24 cellular contexts compared by ENCODE assay signal in the genomic region with DNA sequence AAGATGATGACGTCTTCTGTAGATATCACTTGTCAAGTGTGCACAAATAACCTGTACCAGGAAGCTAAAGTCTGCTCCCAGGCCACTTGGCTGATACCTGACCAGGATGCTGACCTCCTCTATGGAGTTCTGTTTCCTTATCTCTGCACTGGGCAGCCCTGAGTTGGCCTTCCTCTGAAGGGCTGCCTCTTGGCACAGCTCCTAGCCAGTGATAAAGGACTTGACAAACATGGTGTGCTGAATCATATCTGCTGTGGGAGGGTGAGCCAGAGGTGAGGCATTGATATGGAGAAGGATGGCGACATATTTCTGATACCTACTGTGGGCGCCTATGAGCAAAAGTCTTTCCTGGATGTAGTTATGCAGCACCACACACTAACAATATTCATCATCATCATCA. TPM values are rescaled to one million over a fixed set of nuclear protein-coding genes. Genes with fewer than 3 reads are reported as not detected.
DNase-seq lines count a peak whose midpoint lies in the region; ATAC-seq and TF ChIP-seq lines count a peak whose summit lies in the region.
"Had no signal": no experiment of that assay in that cellular context is flagged by ENCODE, and none has a peak within 500 bp of the region (broad histone marks: within the 10 kb centered on the region; RNA-seq: fewer than 3 reads in every experiment).

No MANE protein-coding gene starts in this region.

- in situ Hi-C loops in mammary epithelial cell (cut with MboI; ENCODE audit: low sequenced_read_pairs in 2 of 2) = no loop called here

- H3K4me1 Mint-ChIP-seq in activated T-helper 2 cell treated with anti-CD3 and anti-CD28 coated beads, Interferon-gamma antibody, Interleukin-2, Interleukin-4, amounts not matched to agents 10 μg/mL and 5 μg/mL and 100 μg/mL, durations not matched to agents 14 hours and 24 hours and 36 hours (ENCODE audit: low read depth) = no peaks in the 10 kb centered on the region
- H3K4me1 Mint-ChIP-seq in effector memory CD8-positive, alpha-beta T cell (ENCODE audit: low read depth in 2 of 2) = no peaks in the 10 kb centered on the region
- H3K4me1 Mint-ChIP-seq: activated CD4-positive, alpha-beta T cell treated with anti-CD3 and anti-CD28 coated beads, Interleukin-2, amount 10 ng/mL, durations not matched to agents 24 days and 14 days; nephron had no signal

- H3K9ac ChIP-seq in HCT116 (ENCODE audit: low read length) = no peak overlapping the region
- no peak overlapping the region for H3K9ac ChIP-seq in mammary epithelial cell (ENCODE audit: insufficient read depth, low read length)

- H3K4me3 Mint-ChIP-seq in activated T-helper 2 cell treated with anti-CD3 and anti-CD28 coated beads, Interferon-gamma antibody, Interleukin-2, Interleukin-4, amounts not matched to agents 10 μg/mL and 5 μg/mL and 100 μg/mL, durations not matched to agents 14 hours and 24 hours and 36 hours (ENCODE audit: low read depth) = no peak overlapping the region
- no peak overlapping the region for H3K4me3 Mint-ChIP-seq in effector memory CD8-positive, alpha-beta T cell
- H3K4me3 Mint-ChIP-seq: activated CD4-positive, alpha-beta T cell treated with anti-CD3 and anti-CD28 coated beads, Interleukin-2, amount 10 ng/mL, durations not matched to agents 24 days and 14 days; dendritic cell treated with granulocyte-macrophage colony-stimulating factor and Interleukin-4, amounts not matched to agents 40 ng/mL and 50 ng/mL, for 4 days; nephron had no signal

- H3K36me3 ChIP-seq in HCT116 (ENCODE audit: control insufficient read depth in 1 of 2, insufficient read depth in 2 of 2, low read length in 2 of 2) (no peaks in the 10 kb centered on the region), mammary epithelial cell (ENCODE audit: insufficient read depth, low read length) (no peaks in the 10 kb centered on the region)
- H3K36me3 ChIP-seq: BE2C, prostate gland, spleen, thyroid gland had no signal

- POLR2A ChIA-PET in HCT116 (lab: Charles Lee) = no interaction called here

- BruUV-seq in HCT116 (replicated peaks; lab: Mats Ljungman, UMichigan) (no TSS peak), mammary epithelial cell (replicated peaks; lab: Mats Ljungman, UMichigan) (no TSS peak)

- H3K36me3 Mint-ChIP-seq in activated T-helper 2 cell treated with anti-CD3 and anti-CD28 coated beads, Interferon-gamma antibody, Interleukin-2, Interleukin-4, amounts not matched to agents 10 μg/mL and 5 μg/mL and 100 μg/mL, durations not matched to agents 14 hours and 24 hours and 36 hours (ENCODE audit: low read depth) = no peaks in the 10 kb centered on the region
- no peaks in the 10 kb centered on the region for H3K36me3 Mint-ChIP-seq in effector memory CD8-positive, alpha-beta T cell (ENCODE audit: insufficient read depth)

- no peaks in the 10 kb centered on the region for H4K20me1 ChIP-seq in HCT116 (ENCODE audit: insufficient read depth)
- H4K20me1 ChIP-seq in mammary epithelial cell (ENCODE audit: insufficient read depth, low read length) = no peaks in the 10 kb centered on the region

- no peaks in the 10 kb centered on the region for H3K9me3 ChIP-seq in HCT116 (ENCODE audit: control insufficient read depth in 1 of 2, insufficient read depth in 1 of 2, low read depth in 1 of 2, low read length in 2 of 2)
- no peaks in the 10 kb centered on the region for H3K9me3 ChIP-seq in mammary epithelial cell (replicated peaks; ENCODE audit: insufficient read depth, low read length)
- H3K9me3 ChIP-seq: BE2C, prostate gland, spleen, thyroid gland had no signal

- peak; percentile 62; the same call in 1 of the 2 replicates for ATAC-seq in HCT116
- ATAC-seq in effector memory CD8-positive, alpha-beta T cell (replicated peaks) = no peak

- TF ChIP-seq CTCF in HCT116 (IDR thresholded peaks at IDR 0.05 in 2 of 3, conservative IDR thresholded peaks at IDR 0.05 in 1 of 3; ENCODE audit: borderline replicate concordance in 1 of 3, insufficient read depth in 1 of 3, low read depth in 2 of 3, low read length in 2 of 3) (no peak), mammary epithelial cell (conservative IDR thresholded peaks at IDR 0.05 in 1 of 2, IDR thresholded peaks at IDR 0.05 in 1 of 2; ENCODE audit: extremely low read depth in 1 of 2, insufficient read depth in 1 of 2, low read depth in 1 of 2, low read length in 2 of 2) (no peak)

- H3K4me3 ChIP-seq in HCT116 (replicated peaks in 1 of 2; ENCODE audit: low read depth in 1 of 2, low read length in 2 of 2) = no peak overlapping the region
- H3K4me3 ChIP-seq in mammary epithelial cell (replicated peaks in 1 of 3; ENCODE audit: insufficient read depth in 1 of 3, low read depth in 2 of 3, low read length in 3 of 3) = no peak overlapping the region
- H3K4me3 ChIP-seq: prostate gland, spleen, thyroid gland had no signal

- WGBS in mammary epithelial cell (ENCODE audit: low coverage, missing lambda C conversion rate) = 79% methylated on average over 3 of the region's 3 CpGs

- peak overlapping the region; percentile 20; the same call in 1 of the 2 replicates for H3K4me2 ChIP-seq in HCT116 (ENCODE audit: low read length)
- H3K4me2 ChIP-seq in mammary epithelial cell (ENCODE audit: insufficient read depth, low read depth, low read length) = no peak overlapping the region

- H2AFZ ChIP-seq in HCT116 (ENCODE audit: low read depth, low read length, poor library complexity, severe bottlenecking) = no peak overlapping the region
- H2AFZ ChIP-seq in mammary epithelial cell (ENCODE audit: low read depth, low read length) = no peak overlapping the region

- RAD21 ChIA-PET in HCT116 (lab: Charles Lee; ENCODE audit: low non-redundant PET in 1 of 2, low total read pairs in 2 of 2, uncharacterized antibody in 2 of 2, unreplicated experiment in 2 of 2) = no interaction called here

- no peak overlapping the region for H3K27ac ChIP-seq in HCT116 (ENCODE audit: low read depth, low read length)
- no peak overlapping the region for H3K27ac ChIP-seq in mammary epithelial cell (ENCODE audit: insufficient read depth, low read depth, low read length)
- H3K27ac ChIP-seq: HL-60, prostate gland, spleen, thyroid gland had no signal

- DNase-seq in HCT116 (ENCODE audit: low read depth, low spot score) = no peak
- DNase-seq in NCI-H69 (lab: John Stamatoyannopoulos, UW) = peak; percentile 17
- peak; percentile 32 for DNase-seq in mammary epithelial cell
- peak; percentile 89 for DNase-seq in mucosa of gallbladder (ENCODE audit: low spot score)
- no peak for DNase-seq in activated T-helper 2 cell treated with anti-CD3 and anti-CD28 coated beads, Interferon-gamma antibody, Interleukin-2, Interleukin-4, amounts not matched to agents 10 μg/mL and 5 μg/mL and 100 μg/mL, durations not matched to agents 14 hours and 24 hours and 36 hours (ENCODE audit: low spot score)
- DNase-seq in effector memory CD8-positive, alpha-beta T cell = no peak
- no peak for DNase-seq in 8988T
- no peak for DNase-seq in hypothalamus (lab: John Stamatoyannopoulos, UW)
- DNase-seq: activated CD4-positive, alpha-beta T cell treated with anti-CD3 and anti-CD28 coated beads, Interleukin-2, amount 10 ng/mL, durations not matched to agents 24 days and 14 days; activated naive CD4-positive, alpha-beta T cell treated with Interleukin-2 at 50 U/mL for 16 hours; BE2C; mesenchymal stem cell; NCI-H1417; spleen; T-helper 9 cell; thyroid gland had no signal

- dilution Hi-C loops in mammary epithelial cell (cut with HindIII; ENCODE audit: low sequenced_read_pairs) = no loop called here

- H3K9me3 Mint-ChIP-seq in activated T-helper 2 cell treated with anti-CD3 and anti-CD28 coated beads, Interferon-gamma antibody, Interleukin-2, Interleukin-4, amounts not matched to agents 10 μg/mL and 5 μg/mL and 100 μg/mL, durations not matched to agents 14 hours and 24 hours and 36 hours = no peaks in the 10 kb centered on the region
- H3K9me3 Mint-ChIP-seq in effector memory CD8-positive, alpha-beta T cell = peaks cover 7 to 11% of the 10 kb centered on the region in 2 donors
- H3K9me3 Mint-ChIP-seq: activated CD4-positive, alpha-beta T cell treated with anti-CD3 and anti-CD28 coated beads, Interleukin-2, amount 10 ng/mL, durations not matched to agents 24 days and 14 days; dendritic cell treated with granulocyte-macrophage colony-stimulating factor and Interleukin-4, amounts not matched to agents 40 ng/mL and 50 ng/mL, for 4 days; nephron had no signal

- TF ChIP-seq RAD21 in HCT116 (IDR thresholded peaks at IDR 0.05; ENCODE audit: low read depth) = no peak

- H3K27me3 Mint-ChIP-seq in activated T-helper 2 cell treated with anti-CD3 and anti-CD28 coated beads, Interferon-gamma antibody, Interleukin-2, Interleukin-4, amounts not matched to agents 10 μg/mL and 5 μg/mL and 100 μg/mL, durations not matched to agents 14 hours and 24 hours and 36 hours (ENCODE audit: low read depth) = no peaks in the 10 kb centered on the region
- no peaks in the 10 kb centered on the region for H3K27me3 Mint-ChIP-seq in effector memory CD8-positive, alpha-beta T cell

- H3K4me1 ChIP-seq in HCT116 (ENCODE audit: control insufficient read depth in 1 of 2, insufficient read depth in 2 of 2, low read length in 2 of 2) = peaks cover 0 to 7% of the 10 kb centered on the region in 2 experiments; a peak in 1 of 4 replicates
- H3K4me1 ChIP-seq in mammary epithelial cell (ENCODE audit: insufficient read depth, low read length) = peaks cover 12% of the 10 kb centered on the region
- H3K4me1 ChIP-seq: BE2C, prostate gland, spleen, thyroid gland had no signal

- no peaks in the 10 kb centered on the region for H3K9me2 ChIP-seq in HCT116 (ENCODE audit: insufficient read depth)

- H3K27ac Mint-ChIP-seq in activated T-helper 2 cell treated with anti-CD3 and anti-CD28 coated beads, Interferon-gamma antibody, Interleukin-2, Interleukin-4, amounts not matched to agents 10 μg/mL and 5 μg/mL and 100 μg/mL, durations not matched to agents 14 hours and 24 hours and 36 hours = no peak overlapping the region
- no peak overlapping the region for H3K27ac Mint-ChIP-seq in effector memory CD8-positive, alpha-beta T cell
- H3K27ac Mint-ChIP-seq: activated CD4-positive, alpha-beta T cell treated with anti-CD3 and anti-CD28 coated beads, Interleukin-2, amount 10 ng/mL, durations not matched to agents 24 days and 14 days; dendritic cell treated with granulocyte-macrophage colony-stimulating factor and Interleukin-4, amounts not matched to agents 40 ng/mL and 50 ng/mL, for 4 days; nephron had no signal

- H3K27me3 ChIP-seq in HCT116 (ENCODE audit: insufficient read depth, low read length) = peaks cover 36% of the 10 kb centered on the region
- H3K27me3 ChIP-seq in mammary epithelial cell (ENCODE audit: insufficient read depth, low read length) = no peaks in the 10 kb centered on the region
- H3K27me3 ChIP-seq: BE2C, thyroid gland had no signal

- intact Hi-C loops in HCT116 (cut with micrococcal nuclease) (no loop called here), mammary epithelial cell (cut with micrococcal nuclease) (no loop called here)
- intact Hi-C loops in activated T-helper 2 cell treated with anti-CD3 and anti-CD28 coated beads, Interferon-gamma antibody, Interleukin-2, Interleukin-4, amounts not matched to agents 10 μg/mL and 5 μg/mL and 100 μg/mL, durations not matched to agents 14 hours and 24 hours and 36 hours (cut with micrococcal nuclease) = no loop called here

- H3K79me2 ChIP-seq in HCT116 (ENCODE audit: insufficient read depth, low read length) = no peaks in the 10 kb centered on the region
- no peaks in the 10 kb centered on the region for H3K79me2 ChIP-seq in mammary epithelial cell (ENCODE audit: insufficient read depth, low read length)

- CTCF ChIA-PET in HCT116 (lab: Charles Lee) (no interaction called here), mammary epithelial cell (lab: Charles Lee; ENCODE audit: low non-redundant PET) (interaction anchor here (0.6 kb wide), 1 partner anchor 164 kb away, joined by 5 read pairs; no protein-coding TSS in a partner anchor)

- no peak for TF ChIP-seq POLR2A in HCT116 (IDR thresholded peaks at IDR 0.05; ENCODE audit: borderline replicate concordance, extremely low read depth, insufficient read depth, insufficient read length)

RNA-seq across cellular contexts. Expression of a gene that starts 32.8 kb away (rescaled TPM):
- total RNA-seq in HCT116 (2021; ENCODE audit: unreplicated experiment) = 0.10 TPM
- polyA plus RNA-seq in HCT116 (2012) = 0.04 TPM in 1 of 2 replicates, not detected in the other
- total RNA-seq in mammary epithelial cell = 1 to 10 TPM in 1 of 2 donors, not detected in 1; 1.0 TPM
- 1.0 TPM for polyA plus RNA-seq in mammary epithelial cell
- polyA minus RNA-seq in mammary epithelial cell = 0.93 TPM
- total RNA-seq in mucosa of gallbladder = 35.6 TPM
- total RNA-seq in activated T-helper 2 cell treated with anti-CD3 and anti-CD28 coated beads, Interferon-gamma antibody, Interleukin-2, Interleukin-4, amounts not matched to agents 10 μg/mL and 5 μg/mL and 100 μg/mL, durations not matched to agents 14 hours and 24 hours and 36 hours = not detected in 2 replicates
- total RNA-seq: activated CD4-positive, alpha-beta T cell treated with anti-CD3 and anti-CD28 coated beads, Interleukin-2, amount 10 ng/mL, durations not matched to agents 24 days and 14 days; astrocyte; glomerular endothelial cell; H1; SK-MEL-5; spleen had no signal
- polyA plus RNA-seq: H1, spleen had no signal

Comparison
In these comparisons a context has a peak if more than half of its experiments do, and no peak if none do; other contexts are left out.
1. DNase-seq: peak in NCI-H69 (single experiment), mammary epithelial cell (single experiment) and mucosa of gallbladder (single experiment); none in HCT116 (single experiment), activated T-helper 2 cell treated with anti-CD3 and anti-CD28 coated beads, Interferon-gamma antibody, Interleukin-2, Interleukin-4, amounts not matched to agents 10 μg/mL and 5 μg/mL and 100 μg/mL, durations not matched to agents 14 hours and 24 hours and 36 hours (single experiment), effector memory CD8-positive, alpha-beta T cell (0 of 3), 8988T (single experiment) and hypothalamus (0 of 51).
2. RNA of a gene that starts 32.8 kb away (total RNA-seq): 35.6 TPM in mucosa of gallbladder (single experiment); 1.0 TPM in mammary epithelial cell, 0.10 TPM in HCT116 (single experiment) and not detected in activated T-helper 2 cell treated with anti-CD3 and anti-CD28 coated beads, Interferon-gamma antibody, Interleukin-2, Interleukin-4, amounts not matched to agents 10 μg/mL and 5 μg/mL and 100 μg/mL, durations not matched to agents 14 hours and 24 hours and 36 hours; every median in the first group is over 10 times any median in the second.